ENCODE assay signal across 1 cellular context in the genomic region with DNA sequence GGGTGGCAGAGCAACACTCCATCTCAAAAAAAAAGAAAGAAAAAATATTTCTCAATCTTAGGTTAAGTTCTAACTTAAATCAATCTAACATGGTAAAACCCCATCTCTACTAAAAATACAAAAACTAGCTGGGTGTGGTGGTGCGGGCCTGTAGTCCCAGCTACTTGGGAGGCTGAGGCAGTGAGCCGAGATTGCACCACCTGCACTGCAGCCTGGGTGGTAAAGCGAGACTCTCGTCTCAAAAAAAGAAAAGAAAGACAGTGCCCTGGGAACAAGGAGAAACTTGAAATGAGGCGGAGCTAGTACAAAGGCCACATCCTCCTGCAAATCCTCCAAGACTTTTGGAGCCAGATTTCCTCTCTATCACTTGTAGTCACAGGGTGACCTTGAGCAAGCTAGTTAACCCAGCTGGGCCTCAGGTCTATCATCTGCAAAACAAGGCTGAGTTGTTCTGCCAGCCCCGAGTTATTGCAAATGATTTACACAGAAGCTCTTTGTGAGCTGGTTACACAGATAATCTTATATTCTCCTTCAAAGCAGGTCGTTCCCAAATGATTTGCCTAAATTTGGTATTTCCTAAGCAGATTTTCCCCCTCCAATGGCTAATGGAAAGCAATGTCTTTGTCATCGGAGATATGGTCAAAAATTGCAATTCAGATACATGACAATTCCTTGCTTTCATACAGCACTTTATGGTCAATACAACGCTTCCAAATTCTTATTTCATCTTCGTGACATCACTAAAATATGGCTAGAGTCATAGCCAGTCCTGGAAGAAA.
TF ChIP-seq lines count a peak whose summit lies in the region.

No MANE protein-coding gene starts in this region.

TF ChIP-seq in HepG2, 621 proteins besides CTCF, POLR2A, EP300 and RAD21 (continued from another document and continues in another):
- TF ChIP-seq, protein P1, sequence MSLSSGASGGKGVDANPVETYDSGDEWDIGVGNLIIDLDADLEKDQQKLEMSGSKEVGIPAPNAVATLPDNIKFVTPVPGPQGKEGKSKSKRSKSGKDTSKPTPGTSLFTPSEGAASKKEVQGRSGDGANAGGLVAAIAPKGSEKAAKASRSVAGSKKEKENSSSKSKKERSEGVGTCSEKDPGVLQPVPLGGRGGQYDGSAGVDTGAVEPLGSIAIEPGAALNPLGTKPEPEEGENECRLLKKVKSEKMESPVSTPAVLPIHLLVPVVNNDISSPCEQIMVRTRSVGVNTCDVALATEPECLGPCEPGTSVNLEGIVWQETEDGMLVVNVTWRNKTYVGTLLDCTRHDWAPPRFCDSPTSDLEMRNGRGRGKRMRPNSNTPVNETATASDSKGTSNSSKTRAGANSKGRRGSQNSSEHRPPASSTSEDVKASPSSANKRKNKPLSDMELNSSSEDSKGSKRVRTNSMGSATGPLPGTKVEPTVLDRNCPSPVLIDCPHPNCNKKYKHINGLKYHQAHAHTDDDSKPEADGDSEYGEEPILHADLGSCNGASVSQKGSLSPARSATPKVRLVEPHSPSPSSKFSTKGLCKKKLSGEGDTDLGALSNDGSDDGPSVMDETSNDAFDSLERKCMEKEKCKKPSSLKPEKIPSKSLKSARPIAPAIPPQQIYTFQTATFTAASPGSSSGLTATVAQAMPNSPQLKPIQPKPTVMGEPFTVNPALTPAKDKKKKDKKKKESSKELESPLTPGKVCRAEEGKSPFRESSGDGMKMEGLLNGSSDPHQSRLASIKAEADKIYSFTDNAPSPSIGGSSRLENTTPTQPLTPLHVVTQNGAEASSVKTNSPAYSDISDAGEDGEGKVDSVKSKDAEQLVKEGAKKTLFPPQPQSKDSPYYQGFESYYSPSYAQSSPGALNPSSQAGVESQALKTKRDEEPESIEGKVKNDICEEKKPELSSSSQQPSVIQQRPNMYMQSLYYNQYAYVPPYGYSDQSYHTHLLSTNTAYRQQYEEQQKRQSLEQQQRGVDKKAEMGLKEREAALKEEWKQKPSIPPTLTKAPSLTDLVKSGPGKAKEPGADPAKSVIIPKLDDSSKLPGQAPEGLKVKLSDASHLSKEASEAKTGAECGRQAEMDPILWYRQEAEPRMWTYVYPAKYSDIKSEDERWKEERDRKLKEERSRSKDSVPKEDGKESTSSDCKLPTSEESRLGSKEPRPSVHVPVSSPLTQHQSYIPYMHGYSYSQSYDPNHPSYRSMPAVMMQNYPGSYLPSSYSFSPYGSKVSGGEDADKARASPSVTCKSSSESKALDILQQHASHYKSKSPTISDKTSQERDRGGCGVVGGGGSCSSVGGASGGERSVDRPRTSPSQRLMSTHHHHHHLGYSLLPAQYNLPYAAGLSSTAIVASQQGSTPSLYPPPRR (CRISPR knock-in tag; IDR thresholded peaks at IDR 0.05; ENCODE audit: borderline replicate concordance): 0 out of 2 replicates have a peak, but pooled peaks have one; percentile 23
- TF ChIP-seq, protein P2, sequence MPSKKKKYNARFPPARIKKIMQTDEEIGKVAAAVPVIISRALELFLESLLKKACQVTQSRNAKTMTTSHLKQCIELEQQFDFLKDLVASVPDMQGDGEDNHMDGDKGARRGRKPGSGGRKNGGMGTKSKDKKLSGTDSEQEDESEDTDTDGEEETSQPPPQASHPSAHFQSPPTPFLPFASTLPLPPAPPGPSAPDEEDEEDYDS (CRISPR knock-in tag; IDR thresholded peaks at IDR 0.05): 0 out of 2 replicates have a peak, but pooled peaks have one; percentile 9
- TF ChIP-seq PHF8 (CRISPR knock-in tag; IDR thresholded peaks at IDR 0.05) (no peak; the same call in 1 of the 2 replicates), TARDBP (CRISPR knock-in tag; IDR thresholded peaks at IDR 0.05) (no peak; the same call in 1 of the 2 replicates), HMG20A (CRISPR knock-in tag; IDR thresholded peaks at IDR 0.05; ENCODE audit: borderline replicate concordance) (peak; percentile 55; the same call in 1 of the 2 replicates), ZNF550 (CRISPR knock-in tag; IDR thresholded peaks at IDR 0.05; ENCODE audit: borderline replicate concordance) (no peak), SPEN (CRISPR knock-in tag; IDR thresholded peaks at IDR 0.05; ENCODE audit: low read depth) (no peak), FOXA3 (CRISPR knock-in tag; IDR thresholded peaks at IDR 0.05) (peak; percentile 23; the same call in 1 of the 2 replicates), PHF21A (CRISPR knock-in tag; IDR thresholded peaks at IDR 0.05) (peak; percentile 64; the same call in 1 of the 2 replicates), NCOR1 (IDR thresholded peaks at IDR 0.05; ENCODE audit: borderline replicate concordance, low read length) (no peak), HOXA9 (CRISPR knock-in tag; IDR thresholded peaks at IDR 0.05; ENCODE audit: borderline replicate concordance) (no peak), NFE2 (CRISPR knock-in tag; IDR thresholded peaks at IDR 0.05) (no peak), ZNF224 (CRISPR knock-in tag; IDR thresholded peaks at IDR 0.05) (no peak), DMAP1 (CRISPR knock-in tag; IDR thresholded peaks at IDR 0.05) (0 out of 2 replicates have a peak, but pooled peaks have one; percentile 10), SMARCC2 (IDR thresholded peaks at IDR 0.05) (no peak), ZNF709 (CRISPR knock-in tag; IDR thresholded peaks at IDR 0.05) (no peak), ZSCAN22 (CRISPR knock-in tag; IDR thresholded peaks at IDR 0.05) (no peak), FOXO1 (CRISPR knock-in tag; IDR thresholded peaks at IDR 0.05) (peak; percentile 34; the same call in 1 of the 2 replicates), ZNF24 (IDR thresholded peaks at IDR 0.05) (no peak), STAG1 (CRISPR knock-in tag; IDR thresholded peaks at IDR 0.05) (no peak), KMT2A (CRISPR knock-in tag; IDR thresholded peaks at IDR 0.05) (no peak), ZNF383 (CRISPR knock-in tag; IDR thresholded peaks at IDR 0.05; ENCODE audit: borderline replicate concordance) (no peak), ZNF354B (CRISPR knock-in tag; IDR thresholded peaks at IDR 0.05) (no peak), NPAS2 (CRISPR knock-in tag; IDR thresholded peaks at IDR 0.05; ENCODE audit: borderline replicate concordance) (no peak), GABPB1 (CRISPR knock-in tag; IDR thresholded peaks at IDR 0.05) (no peak), ETV5 (CRISPR knock-in tag; IDR thresholded peaks at IDR 0.05; ENCODE audit: borderline replicate concordance) (peak; percentile 35; the same call in 1 of the 2 replicates), ZNF235 (CRISPR knock-in tag; IDR thresholded peaks at IDR 0.05; ENCODE audit: borderline replicate concordance) (no peak), RARG (CRISPR knock-in tag; IDR thresholded peaks at IDR 0.05; ENCODE audit: low read depth) (no peak), ZNF124 (CRISPR knock-in tag; IDR thresholded peaks at IDR 0.05) (no peak), ZNF33B (CRISPR knock-in tag; IDR thresholded peaks at IDR 0.05) (no peak)
- TF ChIP-seq, protein P3, sequence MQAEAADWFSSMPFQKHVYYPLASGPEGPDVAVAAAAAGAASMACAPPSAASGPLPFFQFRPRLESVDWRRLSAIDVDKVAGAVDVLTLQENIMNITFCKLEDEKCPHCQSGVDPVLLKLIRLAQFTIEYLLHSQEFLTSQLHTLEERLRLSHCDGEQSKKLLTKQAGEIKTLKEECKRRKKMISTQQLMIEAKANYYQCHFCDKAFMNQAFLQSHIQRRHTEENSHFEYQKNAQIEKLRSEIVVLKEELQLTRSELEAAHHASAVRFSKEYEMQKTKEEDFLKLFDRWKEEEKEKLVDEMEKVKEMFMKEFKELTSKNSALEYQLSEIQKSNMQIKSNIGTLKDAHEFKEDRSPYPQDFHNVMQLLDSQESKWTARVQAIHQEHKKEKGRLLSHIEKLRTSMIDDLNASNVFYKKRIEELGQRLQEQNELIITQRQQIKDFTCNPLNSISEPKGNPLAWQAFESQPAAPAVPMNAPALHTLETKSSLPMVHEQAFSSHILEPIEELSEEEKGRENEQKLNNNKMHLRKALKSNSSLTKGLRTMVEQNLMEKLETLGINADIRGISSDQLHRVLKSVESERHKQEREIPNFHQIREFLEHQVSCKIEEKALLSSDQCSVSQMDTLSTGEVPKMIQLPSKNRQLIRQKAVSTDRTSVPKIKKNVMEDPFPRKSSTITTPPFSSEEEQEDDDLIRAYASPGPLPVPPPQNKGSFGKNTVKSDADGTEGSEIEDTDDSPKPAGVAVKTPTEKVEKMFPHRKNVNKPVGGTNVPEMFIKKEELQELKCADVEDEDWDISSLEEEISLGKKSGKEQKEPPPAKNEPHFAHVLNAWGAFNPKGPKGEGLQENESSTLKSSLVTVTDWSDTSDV (CRISPR knock-in tag; IDR thresholded peaks at IDR 0.05): no peak
- TF ChIP-seq, protein P4, sequence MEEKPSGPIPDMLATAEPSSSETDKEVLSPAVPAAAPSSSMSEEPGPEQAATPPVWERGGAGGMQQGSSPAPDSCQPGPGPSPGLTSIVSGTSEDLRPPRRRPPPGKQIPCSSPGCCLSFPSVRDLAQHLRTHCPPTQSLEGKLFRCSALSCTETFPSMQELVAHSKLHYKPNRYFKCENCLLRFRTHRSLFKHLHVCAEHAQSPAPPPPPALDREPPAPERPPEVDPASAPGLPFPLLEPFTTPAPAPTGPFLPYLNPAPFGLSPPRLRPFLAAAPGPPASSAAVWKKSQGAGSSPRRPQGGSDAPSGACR (CRISPR knock-in tag; IDR thresholded peaks at IDR 0.05): no peak
- TF ChIP-seq, protein P5, sequence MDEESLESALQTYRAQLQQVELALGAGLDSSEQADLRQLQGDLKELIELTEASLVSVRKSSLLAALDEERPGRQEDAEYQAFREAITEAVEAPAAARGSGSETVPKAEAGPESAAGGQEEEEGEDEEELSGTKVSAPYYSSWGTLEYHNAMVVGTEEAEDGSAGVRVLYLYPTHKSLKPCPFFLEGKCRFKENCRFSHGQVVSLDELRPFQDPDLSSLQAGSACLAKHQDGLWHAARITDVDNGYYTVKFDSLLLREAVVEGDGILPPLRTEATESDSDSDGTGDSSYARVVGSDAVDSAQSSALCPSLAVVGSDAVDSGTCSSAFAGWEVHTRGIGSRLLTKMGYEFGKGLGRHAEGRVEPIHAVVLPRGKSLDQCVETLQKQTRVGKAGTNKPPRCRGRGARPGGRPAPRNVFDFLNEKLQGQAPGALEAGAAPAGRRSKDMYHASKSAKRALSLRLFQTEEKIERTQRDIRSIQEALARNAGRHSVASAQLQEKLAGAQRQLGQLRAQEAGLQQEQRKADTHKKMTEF (CRISPR knock-in tag; IDR thresholded peaks at IDR 0.05): no peak
- TF ChIP-seq, protein P6, sequence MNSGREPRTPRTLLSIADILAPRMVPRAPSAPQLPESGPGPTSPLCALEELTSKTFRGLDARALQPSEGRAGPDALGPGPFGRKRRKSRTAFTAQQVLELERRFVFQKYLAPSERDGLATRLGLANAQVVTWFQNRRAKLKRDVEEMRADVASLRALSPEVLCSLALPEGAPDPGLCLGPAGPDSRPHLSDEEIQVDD (CRISPR knock-in tag; IDR thresholded peaks at IDR 0.05; ENCODE audit: borderline replicate concordance): no peak
- TF ChIP-seq, protein P7, sequence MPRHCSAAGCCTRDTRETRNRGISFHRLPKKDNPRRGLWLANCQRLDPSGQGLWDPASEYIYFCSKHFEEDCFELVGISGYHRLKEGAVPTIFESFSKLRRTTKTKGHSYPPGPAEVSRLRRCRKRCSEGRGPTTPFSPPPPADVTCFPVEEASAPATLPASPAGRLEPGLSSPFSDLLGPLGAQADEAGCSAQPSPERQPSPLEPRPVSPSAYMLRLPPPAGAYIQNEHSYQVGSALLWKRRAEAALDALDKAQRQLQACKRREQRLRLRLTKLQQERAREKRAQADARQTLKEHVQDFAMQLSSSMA (CRISPR knock-in tag; IDR thresholded peaks at IDR 0.05): 0 out of 2 replicates have a peak, but pooled peaks have one; percentile 25
- TF ChIP-seq, protein P8, sequence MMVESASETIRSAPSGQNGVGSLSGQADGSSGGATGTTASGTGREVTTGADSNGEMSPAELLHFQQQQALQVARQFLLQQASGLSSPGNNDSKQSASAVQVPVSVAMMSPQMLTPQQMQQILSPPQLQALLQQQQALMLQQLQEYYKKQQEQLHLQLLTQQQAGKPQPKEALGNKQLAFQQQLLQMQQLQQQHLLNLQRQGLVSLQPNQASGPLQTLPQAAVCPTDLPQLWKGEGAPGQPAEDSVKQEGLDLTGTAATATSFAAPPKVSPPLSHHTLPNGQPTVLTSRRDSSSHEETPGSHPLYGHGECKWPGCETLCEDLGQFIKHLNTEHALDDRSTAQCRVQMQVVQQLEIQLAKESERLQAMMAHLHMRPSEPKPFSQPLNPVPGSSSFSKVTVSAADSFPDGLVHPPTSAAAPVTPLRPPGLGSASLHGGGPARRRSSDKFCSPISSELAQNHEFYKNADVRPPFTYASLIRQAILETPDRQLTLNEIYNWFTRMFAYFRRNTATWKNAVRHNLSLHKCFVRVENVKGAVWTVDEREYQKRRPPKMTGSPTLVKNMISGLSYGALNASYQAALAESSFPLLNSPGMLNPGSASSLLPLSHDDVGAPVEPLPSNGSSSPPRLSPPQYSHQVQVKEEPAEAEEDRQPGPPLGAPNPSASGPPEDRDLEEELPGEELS (CRISPR knock-in tag; IDR thresholded peaks at IDR 0.05): no peak
- TF ChIP-seq, protein P9, sequence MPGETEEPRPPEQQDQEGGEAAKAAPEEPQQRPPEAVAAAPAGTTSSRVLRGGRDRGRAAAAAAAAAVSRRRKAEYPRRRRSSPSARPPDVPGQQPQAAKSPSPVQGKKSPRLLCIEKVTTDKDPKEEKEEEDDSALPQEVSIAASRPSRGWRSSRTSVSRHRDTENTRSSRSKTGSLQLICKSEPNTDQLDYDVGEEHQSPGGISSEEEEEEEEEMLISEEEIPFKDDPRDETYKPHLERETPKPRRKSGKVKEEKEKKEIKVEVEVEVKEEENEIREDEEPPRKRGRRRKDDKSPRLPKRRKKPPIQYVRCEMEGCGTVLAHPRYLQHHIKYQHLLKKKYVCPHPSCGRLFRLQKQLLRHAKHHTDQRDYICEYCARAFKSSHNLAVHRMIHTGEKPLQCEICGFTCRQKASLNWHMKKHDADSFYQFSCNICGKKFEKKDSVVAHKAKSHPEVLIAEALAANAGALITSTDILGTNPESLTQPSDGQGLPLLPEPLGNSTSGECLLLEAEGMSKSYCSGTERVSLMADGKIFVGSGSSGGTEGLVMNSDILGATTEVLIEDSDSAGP (CRISPR knock-in tag; IDR thresholded peaks at IDR 0.05; ENCODE audit: borderline replicate concordance): no peak
- TF ChIP-seq, protein P10, sequence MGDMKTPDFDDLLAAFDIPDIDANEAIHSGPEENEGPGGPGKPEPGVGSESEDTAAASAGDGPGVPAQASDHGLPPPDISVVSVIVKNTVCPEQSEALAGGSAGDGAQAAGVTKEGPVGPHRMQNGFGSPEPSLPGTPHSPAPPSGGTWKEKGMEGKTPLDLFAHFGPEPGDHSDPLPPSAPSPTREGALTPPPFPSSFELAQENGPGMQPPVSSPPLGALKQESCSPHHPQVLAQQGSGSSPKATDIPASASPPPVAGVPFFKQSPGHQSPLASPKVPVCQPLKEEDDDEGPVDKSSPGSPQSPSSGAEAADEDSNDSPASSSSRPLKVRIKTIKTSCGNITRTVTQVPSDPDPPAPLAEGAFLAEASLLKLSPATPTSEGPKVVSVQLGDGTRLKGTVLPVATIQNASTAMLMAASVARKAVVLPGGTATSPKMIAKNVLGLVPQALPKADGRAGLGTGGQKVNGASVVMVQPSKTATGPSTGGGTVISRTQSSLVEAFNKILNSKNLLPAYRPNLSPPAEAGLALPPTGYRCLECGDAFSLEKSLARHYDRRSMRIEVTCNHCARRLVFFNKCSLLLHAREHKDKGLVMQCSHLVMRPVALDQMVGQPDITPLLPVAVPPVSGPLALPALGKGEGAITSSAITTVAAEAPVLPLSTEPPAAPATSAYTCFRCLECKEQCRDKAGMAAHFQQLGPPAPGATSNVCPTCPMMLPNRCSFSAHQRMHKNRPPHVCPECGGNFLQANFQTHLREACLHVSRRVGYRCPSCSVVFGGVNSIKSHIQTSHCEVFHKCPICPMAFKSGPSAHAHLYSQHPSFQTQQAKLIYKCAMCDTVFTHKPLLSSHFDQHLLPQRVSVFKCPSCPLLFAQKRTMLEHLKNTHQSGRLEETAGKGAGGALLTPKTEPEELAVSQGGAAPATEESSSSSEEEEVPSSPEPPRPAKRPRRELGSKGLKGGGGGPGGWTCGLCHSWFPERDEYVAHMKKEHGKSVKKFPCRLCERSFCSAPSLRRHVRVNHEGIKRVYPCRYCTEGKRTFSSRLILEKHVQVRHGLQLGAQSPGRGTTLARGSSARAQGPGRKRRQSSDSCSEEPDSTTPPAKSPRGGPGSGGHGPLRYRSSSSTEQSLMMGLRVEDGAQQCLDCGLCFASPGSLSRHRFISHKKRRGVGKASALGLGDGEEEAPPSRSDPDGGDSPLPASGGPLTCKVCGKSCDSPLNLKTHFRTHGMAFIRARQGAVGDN (CRISPR knock-in tag; IDR thresholded peaks at IDR 0.05): no peak
